Comparison of ENCODE assay signal across 12 cellular contexts in genomic region chr14:37597538-37598084, GRCh38. TPM values are rescaled to one million over a fixed set of nuclear protein-coding genes. Genes with fewer than 3 reads are reported as not detected.
DNase-seq lines count a peak whose midpoint lies in the region; ATAC-seq and TF ChIP-seq lines count a peak whose summit lies in the region.
"Had no signal": no experiment of that assay in that cellular context is flagged by ENCODE, and none has a peak within 500 bp of the region (broad histone marks: within the 10 kb centered on the region; RNA-seq: fewer than 3 reads in every experiment).

No MANE protein-coding gene starts in this region.

- H3K36me3 ChIP-seq in iPS-18a (ENCODE audit: control insufficient read depth, low read depth, low read length) (no peaks in the 10 kb centered on the region), stomach (no peaks in the 10 kb centered on the region)

- H3K9me3 ChIP-seq in T-helper 17 cell (ENCODE audit: control insufficient read depth, low read length, poor library complexity, severe bottlenecking) (no peaks in the 10 kb centered on the region), iPS-18a (ENCODE audit: control insufficient read depth, low read depth, low read length) (no peaks in the 10 kb centered on the region), stomach (no peaks in the 10 kb centered on the region)

- no peak for TF ChIP-seq EP300 in stomach (IDR thresholded peaks at IDR 0.05)

- 4 to 14% (median 7%) methylated on average over 21 to 23 of the region's 23 CpGs for WGBS in stomach, 5 donors

- peaks cover 38% of the 10 kb centered on the region for H3K4me1 Mint-ChIP-seq in activated naive CD8-positive, alpha-beta T cell (ENCODE audit: low read depth)
- H3K4me1 Mint-ChIP-seq in activated naive CD8-positive, alpha-beta T cell treated with anti-CD3 and anti-CD28 coated beads, Interleukin-2, amount 50 U/mL, for 24 hours: peaks cover 33% of the 10 kb centered on the region
- H3K4me1 Mint-ChIP-seq in T-helper 17 cell: peaks cover 8% of the 10 kb centered on the region

- TF ChIP-seq POLR2A in stomach (IDR thresholded peaks at IDR 0.05): no peak

- H3K27ac ChIP-seq in iPS-18a (ENCODE audit: low read length) (no peak overlapping the region), stomach (peak overlapping the region; percentile 86 to 95 (median 92)), caudate nucleus (ENCODE audit: low read depth, low read length) (no peak overlapping the region)

- ATAC-seq in activated naive CD8-positive, alpha-beta T cell treated with anti-CD3 and anti-CD28 coated beads, Interleukin-2, amount 50 U/mL, for 24 hours: no peak
- no peak for ATAC-seq in T-helper 17 cell
- ATAC-seq in HG03108 (IDR thresholded peaks at IDR 0.05; ENCODE audit: unreplicated experiment): no peak

- no peak for DNase-seq in activated naive CD8-positive, alpha-beta T cell treated with anti-CD3 and anti-CD28 coated beads, Interleukin-2, amount 50 U/mL, for 24 hours
- DNase-seq in T-helper 17 cell (no peak), stomach (peak; percentile 69), T-helper 1 cell (no peak), caudate nucleus (lab: John Stamatoyannopoulos, UW) (no peak)
- DNase-seq: CD4-positive, alpha-beta memory T cell; naive B cell; stimulated activated CD8-positive, alpha-beta memory T cell treated with anti-CD3 and anti-CD28 coated beads, Interleukin-4, amount 100 ng/mL, for 48 hours had no signal

- no peak overlapping the region for H3K27ac Mint-ChIP-seq in activated naive CD8-positive, alpha-beta T cell
- no peak overlapping the region for H3K27ac Mint-ChIP-seq in activated naive CD8-positive, alpha-beta T cell treated with anti-CD3 and anti-CD28 coated beads, Interleukin-2, amount 50 U/mL, for 24 hours
- H3K27ac Mint-ChIP-seq in T-helper 17 cell: no peak overlapping the region
- H3K27ac Mint-ChIP-seq: CD4-positive, alpha-beta memory T cell; dendritic cell treated with granulocyte-macrophage colony-stimulating factor and Interleukin-4, amounts not matched to agents 40 ng/mL and 50 ng/mL, for 4 days; naive B cell had no signal

- peak in 4 of 7 experiments; percentile 28 to 46 (median 43) for TF ChIP-seq CTCF in stomach (IDR thresholded peaks at IDR 0.05)

- H3K4me3 Mint-ChIP-seq in activated naive CD8-positive, alpha-beta T cell: peak overlapping the region; percentile 49
- no peak overlapping the region for H3K4me3 Mint-ChIP-seq in activated naive CD8-positive, alpha-beta T cell treated with anti-CD3 and anti-CD28 coated beads, Interleukin-2, amount 50 U/mL, for 24 hours
- H3K4me3 Mint-ChIP-seq in T-helper 17 cell: peak overlapping the region; percentile 31
- H3K4me3 Mint-ChIP-seq: dendritic cell treated with granulocyte-macrophage colony-stimulating factor and Interleukin-4, amounts not matched to agents 40 ng/mL and 50 ng/mL, for 4 days had no signal

- H3K4me3 ChIP-seq in iPS-18a (ENCODE audit: low read length): peak overlapping the region; percentile 37
- peak overlapping the region; percentile 29 to 67 (median 34) for H3K4me3 ChIP-seq in stomach

- H3K4me1 ChIP-seq in iPS-18a (ENCODE audit: control insufficient read depth, low read depth, low read length): peaks cover 15% of the 10 kb centered on the region
- H3K4me1 ChIP-seq in stomach: peaks cover 41 to 59% (median 50%) of the 10 kb centered on the region in 4 donors

- H3K9me3 Mint-ChIP-seq in activated naive CD8-positive, alpha-beta T cell (ENCODE audit: low read depth): peaks cover 4% of the 10 kb centered on the region
- H3K9me3 Mint-ChIP-seq in activated naive CD8-positive, alpha-beta T cell treated with anti-CD3 and anti-CD28 coated beads, Interleukin-2, amount 50 U/mL, for 24 hours: peaks cover 19% of the 10 kb centered on the region
- H3K9me3 Mint-ChIP-seq: dendritic cell treated with granulocyte-macrophage colony-stimulating factor and Interleukin-4, amounts not matched to agents 40 ng/mL and 50 ng/mL, for 4 days had no signal

- intact Hi-C loops in stomach (cut with DNase I; ENCODE audit: low total_unique reads): no loop called here

- H3K27me3 Mint-ChIP-seq in activated naive CD8-positive, alpha-beta T cell: peaks cover 56% of the 10 kb centered on the region
- peaks cover 80% of the 10 kb centered on the region for H3K27me3 Mint-ChIP-seq in activated naive CD8-positive, alpha-beta T cell treated with anti-CD3 and anti-CD28 coated beads, Interleukin-2, amount 50 U/mL, for 24 hours
- H3K27me3 Mint-ChIP-seq in T-helper 17 cell: peaks cover 77% of the 10 kb centered on the region

- H3K27me3 ChIP-seq in iPS-18a (ENCODE audit: control insufficient read depth, insufficient read depth, low read length): peaks cover 98% of the 10 kb centered on the region
- H3K27me3 ChIP-seq in stomach: peaks cover 10 to 99% (median 81%) of the 10 kb centered on the region in 3 donors

- H3K36me3 Mint-ChIP-seq in activated naive CD8-positive, alpha-beta T cell: peaks cover 8% of the 10 kb centered on the region
- H3K36me3 Mint-ChIP-seq in activated naive CD8-positive, alpha-beta T cell treated with anti-CD3 and anti-CD28 coated beads, Interleukin-2, amount 50 U/mL, for 24 hours (ENCODE audit: low read depth): peaks cover 21% of the 10 kb centered on the region
- peaks cover 9% of the 10 kb centered on the region for H3K36me3 Mint-ChIP-seq in T-helper 17 cell (ENCODE audit: low read depth)

- H3K9ac ChIP-seq in iPS-18a (ENCODE audit: low read length): no peak overlapping the region

RNA-seq across cellular contexts. Expression of gene TTC6, which starts 2.2 kb away (rescaled TPM):
- total RNA-seq in T-helper 17 cell (not detected), stomach (100 to 1,000 TPM in 1 of 5 donors, 10 to 100 TPM in 4; 20.6 to 184 (median 22.8) TPM)
- polyA plus RNA-seq in stomach: 1 to 10 TPM in 2 of 3 donors, under 1 TPM in 1; 0.92 to 8.5 (median 8.3) TPM
- total RNA-seq: CD4-positive, alpha-beta memory T cell had no signal
- polyA plus RNA-seq: CD4-positive, alpha-beta memory T cell had no signal

RNA-seq across cellular contexts. Expression of gene FOXA1, which starts 2.6 kb away (rescaled TPM):
- not detected for total RNA-seq in T-helper 17 cell
- 100 to 1,000 TPM in 2 of 5 donors, 10 to 100 TPM in 2, under 1 TPM in 1; 0.58 to 147 (median 70.5) TPM for total RNA-seq in stomach
- polyA plus RNA-seq in stomach: 10 to 100 TPM; 17.4 to 29.4 (median 24.3) TPM
- total RNA-seq: CD4-positive, alpha-beta memory T cell had no signal
- polyA plus RNA-seq: CD4-positive, alpha-beta memory T cell had no signal

Comparison
In these comparisons a context has a peak if more than half of its experiments do, and no peak if none do; other contexts are left out.
1. H3K27ac ChIP-seq: peak in stomach (5 of 5); none in iPS-18a (single experiment) and caudate nucleus (single experiment).
2. RNA of gene TTC6, which starts 2.2 kb away (total RNA-seq): 20.6 to 184 TPM in stomach; not detected in T-helper 17 cell; every median in the first group is over 10 times any median in the second.